Comparison of ENCODE assay signal across 8 cellular contexts in genomic region chr2:231925303-231926179, GRCh38. TPM values are rescaled to one million over a fixed set of nuclear protein-coding genes. Genes with fewer than 3 reads are reported as not detected.
DNase-seq lines count a peak whose midpoint lies in the region; ATAC-seq and TF ChIP-seq lines count a peak whose summit lies in the region.

No MANE protein-coding gene starts in this region.

- H3K4me3 ChIP-seq in GM08714 (ENCODE audit: low read length) (peak overlapping the region; percentile 53; the same call in 1 of the 2 replicates), foreskin fibroblast (ENCODE audit: low read depth in 1 of 2, low read length in 2 of 2) (peak overlapping the region; percentile 38 to 41)

- H3K9me3 Mint-ChIP-seq in neural crest cell, result no peaks in the 10 kb centered on the region

- H3K4me3 Mint-ChIP-seq in neural crest cell, result peak overlapping the region; percentile 86

- peak; percentile 74 for DNase-seq in HT1080 (ENCODE audit: low read depth)
- DNase-seq in RWPE1 (ENCODE audit: low spot score), result peak; percentile 80
- DNase-seq in activated gamma-delta T cell treated with Interleukin-2 at 50 U/mL for 16 hours, result peak; percentile 67
- DNase-seq in foreskin fibroblast, result peak; percentile 81 to 95
- DNase-seq in neural crest cell (ENCODE audit: low read depth, low spot score), result peak; percentile 89
- DNase-seq in stimulated activated naive CD4-positive, alpha-beta T cell treated with Interleukin-2 at 50 U/mL for 16 hours (lab: John Stamatoyannopoulos, UW), result peak; percentile 62

- H3K36me3 Mint-ChIP-seq in neural crest cell (ENCODE audit: low read depth), result peaks cover 6% of the 10 kb centered on the region

- no peak overlapping the region for H3K27ac Mint-ChIP-seq in neural crest cell (ENCODE audit: unreplicated experiment)

- POLR2A ChIA-PET in RWPE1 (lab: Yijun Ruan, JAX; ENCODE audit: low non-redundant PET), result no interaction called here

- H3K27ac ChIP-seq in RWPE1, result no peak overlapping the region

- CTCF ChIA-PET in RWPE1 (lab: Yijun Ruan, JAX), result interaction anchor here (0.5 to 4.3 kb wide), 23 partner anchors 10 to 649 kb away, joined by 3 to 43 read pairs (median 3); no protein-coding TSS in a partner anchor

- peaks cover 39% of the 10 kb centered on the region for H3K4me1 Mint-ChIP-seq in neural crest cell

- TF ChIP-seq CTCF in RWPE1 (conservative IDR thresholded peaks at IDR 0.05; ENCODE audit: low read depth) (peak; percentile 89), foreskin fibroblast (IDR thresholded peaks at IDR 0.05; ENCODE audit: low read depth, low read length) (peak; percentile 48), neural crest cell (conservative IDR thresholded peaks at IDR 0.05) (peak; percentile 96)

- H3K27me3 Mint-ChIP-seq in neural crest cell (ENCODE audit: low read depth), result peaks cover 48% of the 10 kb centered on the region

- no peak for ATAC-seq in HG03139 (IDR thresholded peaks at IDR 0.05; ENCODE audit: unreplicated experiment)

RNA-seq across cellular contexts. Expression of gene NPPC, which starts 0.7 kb away (rescaled TPM):
- not detected in 2 replicates for total RNA-seq in HT1080 (2014; rRNA removed; shearing (Covaris generic))
- not detected in 2 replicates for polyA plus RNA-seq in HT1080 (2015; cell fraction: cytosol; rRNA removed)
- not detected in 2 replicates for polyA plus RNA-seq in HT1080 (2015; cell fraction: nucleus; rRNA removed)
- total RNA-seq in neural crest cell, result 12.7 and 16.5 TPM in 2 replicates

RNA-seq across cellular contexts. Expression of gene DIS3L2, which starts 36.0 kb away (rescaled TPM):
- total RNA-seq in HT1080 (2014; rRNA removed; shearing (Covaris generic)), result 25.7 and 26.2 TPM in 2 replicates
- polyA plus RNA-seq in HT1080 (2015; cell fraction: cytosol; rRNA removed), result 15.3 TPM in 2 replicates
- polyA plus RNA-seq in HT1080 (2015; cell fraction: nucleus; rRNA removed), result 47.2 and 56.4 TPM in 2 replicates
- 47.2 and 51.9 TPM in 2 replicates for total RNA-seq in neural crest cell

Comparison
In these comparisons a context has a peak if more than half of its experiments do, and no peak if none do; other contexts are left out.
1. RNA of gene NPPC, which starts 0.7 kb away (total RNA-seq): 12.7 to 16.5 TPM in neural crest cell; not detected in HT1080; every median in the first group is over 10 times any median in the second.
2. Peak in every context shown above with its lines, with median percentiles within 50 percentile points of each other: DNase-seq and CTCF ChIP-seq.